15 cellular contexts compared by ENCODE assay signal in genomic region chr2:239130786-239131325, GRCh38.
DNase-seq lines count a peak whose midpoint lies in the region; ATAC-seq and TF ChIP-seq lines count a peak whose summit lies in the region.
"Had no signal": no experiment of that assay in that cellular context is flagged by ENCODE, and none has a peak within 500 bp of the region (broad histone marks: within the 10 kb centered on the region; RNA-seq: fewer than 3 reads in every experiment).

No MANE protein-coding gene starts in this region.

- no peak for DNase-seq in CD8-positive, alpha-beta T cell
- DNase-seq in caudate nucleus (lab: John Stamatoyannopoulos, UW): no peak
- DNase-seq in naive thymus-derived CD4-positive, alpha-beta T cell: no peak
- DNase-seq in GM23338 (ENCODE audit: low spot score): no peak
- no peak for DNase-seq in posterior vena cava (ENCODE audit: low spot score)
- DNase-seq: ACHN; CD4-positive, alpha-beta T cell; DMS79; HCEC 1CT; HFFc6 had no signal

- H2AFZ ChIP-seq in GM23338: no peak overlapping the region

- no peaks in the 10 kb centered on the region for H3K9me3 ChIP-seq in CD8-positive, alpha-beta T cell (ENCODE audit: low read length)
- no peaks in the 10 kb centered on the region for H3K9me3 ChIP-seq in naive thymus-derived CD4-positive, alpha-beta T cell (ENCODE audit: control insufficient read depth in 2 of 3, low read length in 3 of 3)
- H3K9me3 ChIP-seq: BLaER1 treated with 17β-estradiol and CSF1 and Interleukin-3, amounts not matched to agents 10 nM and 100 nM had no signal

- POLR2A ChIA-PET in CD8-positive, alpha-beta T cell (lab: Charles Lee): no interaction called here
- POLR2A ChIA-PET in naive thymus-derived CD4-positive, alpha-beta T cell (lab: Charles Lee): no interaction called here

- H3K36me3 Mint-ChIP-seq in CD8-positive, alpha-beta T cell: peaks cover 90% of the 10 kb centered on the region
- peaks cover 12 to 58% (median 27%) of the 10 kb centered on the region in 5 donors for H3K36me3 Mint-ChIP-seq in naive thymus-derived CD4-positive, alpha-beta T cell
- peaks cover 39% of the 10 kb centered on the region for H3K36me3 Mint-ChIP-seq in GM23338 (ENCODE audit: low read depth)

- H4K20me1 ChIP-seq in GM23338 (replicated peaks; ENCODE audit: insufficient read depth): no peaks in the 10 kb centered on the region; the same call in 1 of the 2 replicates

- TF ChIP-seq CTCF in CD8-positive, alpha-beta T cell (IDR thresholded peaks at IDR 0.05): no peak
- no peak for TF ChIP-seq CTCF in GM23338 (conservative IDR thresholded peaks at IDR 0.05; ENCODE audit: low read depth in 2 of 2)

- H3K9me2 ChIP-seq in GM23338 (ENCODE audit: insufficient read depth): no peaks in the 10 kb centered on the region

- no peaks in the 10 kb centered on the region for H3K27me3 ChIP-seq in CD8-positive, alpha-beta T cell (ENCODE audit: insufficient read depth, low read length)
- no peaks in the 10 kb centered on the region for H3K27me3 ChIP-seq in naive thymus-derived CD4-positive, alpha-beta T cell (ENCODE audit: control insufficient read depth in 2 of 2, insufficient read depth in 2 of 2, low read length in 2 of 2)
- no peaks in the 10 kb centered on the region for H3K27me3 ChIP-seq in GM23338 (ENCODE audit: insufficient read depth)

- no peaks in the 10 kb centered on the region for H3K4me1 Mint-ChIP-seq in CD8-positive, alpha-beta T cell (ENCODE audit: low read depth)
- H3K4me1 Mint-ChIP-seq in naive thymus-derived CD4-positive, alpha-beta T cell: peaks cover 0 to 4% (median 0%) of the 10 kb centered on the region in 7 donors
- H3K4me1 Mint-ChIP-seq in GM23338: no peaks in the 10 kb centered on the region

- no peaks in the 10 kb centered on the region for H3K9me3 Mint-ChIP-seq in CD8-positive, alpha-beta T cell
- peaks cover 0 to 3% (median 0%) of the 10 kb centered on the region in 11 donors for H3K9me3 Mint-ChIP-seq in naive thymus-derived CD4-positive, alpha-beta T cell
- H3K9me3 Mint-ChIP-seq in GM23338: no peaks in the 10 kb centered on the region; the same call in 2 of the 3 replicates
- H3K9me3 Mint-ChIP-seq: CD4-positive, alpha-beta T cell; HFFc6 had no signal

- H3K4me3 Mint-ChIP-seq in CD8-positive, alpha-beta T cell: no peak overlapping the region
- H3K4me3 Mint-ChIP-seq in naive thymus-derived CD4-positive, alpha-beta T cell: no peak overlapping the region
- no peak overlapping the region for H3K4me3 Mint-ChIP-seq in GM23338
- H3K4me3 Mint-ChIP-seq: CD4-positive, alpha-beta T cell; HFFc6 had no signal

- no peaks in the 10 kb centered on the region for H3K79me2 ChIP-seq in GM23338 (replicated peaks; ENCODE audit: insufficient read depth)

- no peak for ATAC-seq in CD8-positive, alpha-beta T cell
- no peak for ATAC-seq in naive thymus-derived CD4-positive, alpha-beta T cell
- no peak for ATAC-seq in GM23338
- ATAC-seq in HG02938 (IDR thresholded peaks at IDR 0.05; ENCODE audit: unreplicated experiment): no peak
- ATAC-seq in HG03457 (IDR thresholded peaks at IDR 0.05; ENCODE audit: unreplicated experiment): no peak

- H3F3A ChIP-seq in GM23338 (replicated peaks; ENCODE audit: low read depth): no peaks in the 10 kb centered on the region

- H3K4me1 ChIP-seq in CD8-positive, alpha-beta T cell (ENCODE audit: insufficient read depth, low read length): no peaks in the 10 kb centered on the region
- no peaks in the 10 kb centered on the region for H3K4me1 ChIP-seq in naive thymus-derived CD4-positive, alpha-beta T cell (ENCODE audit: control insufficient read depth in 2 of 2, insufficient read depth in 2 of 2, low read length in 2 of 2)
- no peaks in the 10 kb centered on the region for H3K4me1 ChIP-seq in GM23338 (ENCODE audit: insufficient read depth)

- H3K27ac Mint-ChIP-seq in CD8-positive, alpha-beta T cell: peak overlapping the region; percentile 27
- peak overlapping the region in 5 of 9 donors; percentile 14 to 78 (median 25) for H3K27ac Mint-ChIP-seq in naive thymus-derived CD4-positive, alpha-beta T cell
- no peak overlapping the region; the same call in 1 of the 2 replicates for H3K27ac Mint-ChIP-seq in GM23338
- H3K27ac Mint-ChIP-seq: CD4-positive, alpha-beta T cell; HFFc6 had no signal

- CTCF ChIA-PET in CD8-positive, alpha-beta T cell (lab: Charles Lee): no interaction called here
- CTCF ChIA-PET in naive thymus-derived CD4-positive, alpha-beta T cell (lab: Charles Lee): no interaction called here

- peaks cover 28% of the 10 kb centered on the region for H3K36me3 ChIP-seq in CD8-positive, alpha-beta T cell (ENCODE audit: insufficient read depth, low read length)
- H3K36me3 ChIP-seq in naive thymus-derived CD4-positive, alpha-beta T cell (ENCODE audit: control insufficient read depth in 2 of 3, insufficient read depth in 3 of 3, low read length in 3 of 3): peaks cover 0 to 99% (median 5%) of the 10 kb centered on the region in 3 experiments
- H3K36me3 ChIP-seq in GM23338 (ENCODE audit: insufficient read depth): no peaks in the 10 kb centered on the region; the same call in 1 of the 2 replicates

- no peak overlapping the region for H3K4me2 ChIP-seq in GM23338
- H3K4me2 ChIP-seq: BLaER1 treated with 17β-estradiol and CSF1 and Interleukin-3, amounts not matched to agents 10 nM and 100 nM had no signal

- no peaks in the 10 kb centered on the region for H3K27me3 Mint-ChIP-seq in CD8-positive, alpha-beta T cell (ENCODE audit: low read depth)
- no peaks in the 10 kb centered on the region for H3K27me3 Mint-ChIP-seq in naive thymus-derived CD4-positive, alpha-beta T cell
- peaks cover 5% of the 10 kb centered on the region for H3K27me3 Mint-ChIP-seq in GM23338 (ENCODE audit: insufficient read depth, low read depth, poor library complexity)
- H3K27me3 Mint-ChIP-seq: CD4-positive, alpha-beta T cell had no signal

- H3K4me3 ChIP-seq in CD8-positive, alpha-beta T cell (ENCODE audit: low read depth, low read length): no peak overlapping the region
- no peak overlapping the region for H3K4me3 ChIP-seq in naive thymus-derived CD4-positive, alpha-beta T cell (ENCODE audit: low read length)
- no peak overlapping the region for H3K4me3 ChIP-seq in GM23338
- H3K4me3 ChIP-seq: BLaER1 treated with 17β-estradiol and CSF1 and Interleukin-3, amounts not matched to agents 10 nM and 100 nM had no signal

- no peak overlapping the region for H3K27ac ChIP-seq in CD8-positive, alpha-beta T cell (ENCODE audit: low read depth, low read length)
- peak overlapping the region; percentile 65 for H3K27ac ChIP-seq in caudate nucleus (ENCODE audit: low read depth, low read length)
- no peak overlapping the region for H3K27ac ChIP-seq in naive thymus-derived CD4-positive, alpha-beta T cell (ENCODE audit: low read depth, low read length)
- peak overlapping the region; percentile 98 for H3K27ac ChIP-seq in temporal lobe (ENCODE audit: low read depth, low read length)
- no peak overlapping the region for H3K27ac ChIP-seq in GM23338 (ENCODE audit: low read depth)
- H3K27ac ChIP-seq: BLaER1 treated with 17β-estradiol and CSF1 and Interleukin-3, amounts not matched to agents 10 nM and 100 nM; HL-60 had no signal

- intact Hi-C loops in CD8-positive, alpha-beta T cell (cut with DNase I, micrococcal nuclease): no loop called here
- intact Hi-C loops in naive thymus-derived CD4-positive, alpha-beta T cell (cut with micrococcal nuclease): no loop called here
- intact Hi-C loops in posterior vena cava (cut with DNase I): loop anchor here in 1 of 2 donors (10.0 kb wide), 1 partner anchor 154 kb away; no protein-coding TSS in a partner anchor

Comparison
In these comparisons a context has a peak if more than half of its experiments do, and no peak if none do; other contexts are left out.
1. H3K27ac ChIP-seq: peak in caudate nucleus (single experiment) and temporal lobe (single experiment); none in CD8-positive, alpha-beta T cell (single experiment), naive thymus-derived CD4-positive, alpha-beta T cell (single experiment) and GM23338 (single experiment).